5 cellular contexts compared by ENCODE assay signal in the genomic region with DNA sequence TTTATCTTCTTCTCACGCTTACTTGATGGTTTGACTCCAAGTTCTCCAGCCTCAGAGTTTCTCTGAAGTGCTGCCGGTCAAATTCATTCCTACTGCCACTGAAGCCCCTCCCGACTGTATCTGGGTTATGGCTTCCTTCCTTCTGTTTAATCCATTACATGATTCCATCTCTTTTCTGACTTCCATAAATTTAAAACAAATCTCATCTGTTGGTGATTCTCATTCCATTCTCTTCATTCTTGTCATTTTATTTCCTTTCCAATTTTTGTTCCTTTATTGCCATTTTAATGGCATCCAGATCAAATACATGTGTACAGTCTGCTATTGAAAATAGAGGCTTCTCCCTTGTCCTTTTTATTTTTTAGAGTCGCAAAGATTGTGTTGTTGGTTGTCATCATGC.
"Had no signal": no experiment of that assay in that cellular context is flagged by ENCODE, and none has a peak within 500 bp of the region (broad histone marks: within the 10 kb centered on the region; RNA-seq: fewer than 3 reads in every experiment).

No MANE protein-coding gene starts in this region.

- H3K27ac Mint-ChIP-seq: GM23338, H9 had no signal

- H2AFZ ChIP-seq: GM23338 had no signal

- H3K4me2 ChIP-seq: GM23338 had no signal

- H3K4me3 ChIP-seq: GM23338, K562 had no signal

- H3K4me3 Mint-ChIP-seq: GM23338, H9 had no signal

- ATAC-seq: GM23338, K562 had no signal

- H3K9me3 Mint-ChIP-seq: GM23338 had no signal

- DNase-seq: H9, HCEC 1CT, IMR-90 had no signal
